11 cellular contexts compared by ENCODE assay signal in genomic region chr4:99029018-99029735, GRCh38. TPM values are rescaled to one million over a fixed set of nuclear protein-coding genes. Genes with fewer than 3 reads are reported as not detected.
A peak's percentile ranks its signal among the peaks of the same experiment; 100 is the strongest.
DNase-seq lines count a peak whose midpoint lies in the region; ATAC-seq and TF ChIP-seq lines count a peak whose summit lies in the region.
"Had no signal": no experiment of that assay in that cellular context is flagged by ENCODE, and none has a peak within 500 bp of the region (broad histone marks: within the 10 kb centered on the region; RNA-seq: fewer than 3 reads in every experiment).

No MANE protein-coding gene starts in this region.

- no peaks in the 10 kb centered on the region for H3K27me3 Mint-ChIP-seq in T-helper 17 cell
- no peaks in the 10 kb centered on the region for H3K27me3 Mint-ChIP-seq in T-helper 2 cell treated with Interferon-gamma antibody and Interleukin-4, amounts not matched to agents 5 μg/mL and 100 μg/mL, for 36 hours (ENCODE audit: low read depth)

- TF ChIP-seq RAD21 in neural cell (conservative IDR thresholded peaks at IDR 0.05) = no peak

- peaks cover 45% of the 10 kb centered on the region for H3K4me1 Mint-ChIP-seq in T-helper 17 cell
- peaks cover 34% of the 10 kb centered on the region for H3K4me1 Mint-ChIP-seq in T-helper 2 cell treated with Interferon-gamma antibody and Interleukin-4, amounts not matched to agents 5 μg/mL and 100 μg/mL, for 36 hours (ENCODE audit: low read depth)

- ATAC-seq in GM18870 (IDR thresholded peaks at IDR 0.05; ENCODE audit: unreplicated experiment) (peak; percentile 58), HG02870 (IDR thresholded peaks at IDR 0.05; ENCODE audit: unreplicated experiment) (peak; percentile 41), T-helper 17 cell (no peak), HG03565 (IDR thresholded peaks at IDR 0.05; ENCODE audit: unreplicated experiment) (no peak)
- ATAC-seq: Panc1 had no signal

- peaks cover 3% of the 10 kb centered on the region for H3K36me3 Mint-ChIP-seq in T-helper 17 cell (ENCODE audit: low read depth)
- H3K36me3 Mint-ChIP-seq in T-helper 2 cell treated with Interferon-gamma antibody and Interleukin-4, amounts not matched to agents 5 μg/mL and 100 μg/mL, for 36 hours (ENCODE audit: low read depth) = peaks cover 26% of the 10 kb centered on the region

- no peaks in the 10 kb centered on the region for H3K9me2 ChIP-seq in neural cell (ENCODE audit: insufficient read depth, low read length)

- no peaks in the 10 kb centered on the region for H3F3A ChIP-seq in neural cell (ENCODE audit: insufficient read depth, low read length, poor library complexity, severe bottlenecking)

- H3K27ac Mint-ChIP-seq in T-helper 17 cell = peak overlapping the region; percentile 54
- no peak overlapping the region for H3K27ac Mint-ChIP-seq in T-helper 2 cell treated with Interferon-gamma antibody and Interleukin-4, amounts not matched to agents 5 μg/mL and 100 μg/mL, for 36 hours

- H3K36me3 ChIP-seq in neural cell (ENCODE audit: insufficient read depth, low read length) = no peaks in the 10 kb centered on the region

- no peak overlapping the region for H3K4me3 ChIP-seq in neural cell (ENCODE audit: low read length)

- peak; percentile 93 for TF ChIP-seq EP300 in neural cell (conservative IDR thresholded peaks at IDR 0.05; ENCODE audit: poor library complexity, severe bottlenecking)

- H3K9ac ChIP-seq in neural cell (ENCODE audit: low read length) = no peak overlapping the region

- H3K4me3 Mint-ChIP-seq in T-helper 17 cell = no peak overlapping the region
- no peak overlapping the region for H3K4me3 Mint-ChIP-seq in T-helper 2 cell treated with Interferon-gamma antibody and Interleukin-4, amounts not matched to agents 5 μg/mL and 100 μg/mL, for 36 hours

- no peaks in the 10 kb centered on the region for H3K27me3 ChIP-seq in neural cell (ENCODE audit: insufficient read depth, low read depth, low read length)

- DNase-seq in T-helper 17 cell = no peak
- no peak for DNase-seq in T-helper 2 cell treated with Interferon-gamma antibody and Interleukin-4, amounts not matched to agents 5 μg/mL and 100 μg/mL, for 36 hours (ENCODE audit: low spot score)
- no peak for DNase-seq in HuH-7.5 (ENCODE audit: low spot score)
- DNase-seq: activated effector memory CD4-positive, alpha-beta T cell treated with anti-CD3 and anti-CD28 coated beads, Interleukin-2, amount 50 U/mL, for 16 hours; NCI-H2081 treated with DMSO at 0.1 percent for 48 hours; posterior cingulate gyrus had no signal

- H3K9me3 Mint-ChIP-seq in T-helper 2 cell treated with Interferon-gamma antibody and Interleukin-4, amounts not matched to agents 5 μg/mL and 100 μg/mL, for 36 hours = no peaks in the 10 kb centered on the region

- TF ChIP-seq CTCF in neural cell (IDR thresholded peaks at IDR 0.05; ENCODE audit: poor library complexity, severe bottlenecking) = no peak

- no peaks in the 10 kb centered on the region for H3K79me2 ChIP-seq in neural cell (replicated peaks; ENCODE audit: insufficient read depth, low read length)

- peak overlapping the region; percentile 37 for H3K27ac ChIP-seq in neural cell (ENCODE audit: low read length)

- no peak overlapping the region for H2AFZ ChIP-seq in neural cell (ENCODE audit: low read depth, low read length)

- H3K9me3 ChIP-seq in T-helper 17 cell (ENCODE audit: control insufficient read depth, low read length, poor library complexity, severe bottlenecking) (no peaks in the 10 kb centered on the region), neural cell (ENCODE audit: low read length) (no peaks in the 10 kb centered on the region)

- no peaks in the 10 kb centered on the region for H4K20me1 ChIP-seq in neural cell (ENCODE audit: insufficient read depth)

- peak overlapping the region; percentile 35 for H3K4me2 ChIP-seq in neural cell (ENCODE audit: low read length)

TF ChIP-seq in neural cell, 6 proteins besides CTCF, POLR2A, EP300 and RAD21:
- no peak for TF ChIP-seq MXI1 (conservative IDR thresholded peaks at IDR 0.05; ENCODE audit: poor library complexity, severe bottlenecking)
- TF ChIP-seq POLR2AphosphoS5 (IDR thresholded peaks at IDR 0.05) = peak; percentile 40
TF ChIP-seq in neural cell: peak in this region for 1.

RNA-seq across cellular contexts. Expression of gene METAP1, which starts 33.7 kb away (rescaled TPM):
- total RNA-seq in T-helper 17 cell = 10 to 100 TPM; 37.2 to 40.1 TPM
- polyA plus RNA-seq in neural cell = 24.5 and 26.4 TPM in 2 replicates
- 18.7 and 25.5 TPM in 2 replicates for polyA minus RNA-seq in neural cell

RNA-seq across cellular contexts. Expression of gene ADH5, which starts 59.4 kb away (rescaled TPM):
- total RNA-seq in T-helper 17 cell = 10 to 100 TPM; 39.5 to 45.9 TPM
- 185 and 201 TPM in 2 replicates for polyA plus RNA-seq in neural cell
- 203 and 214 TPM in 2 replicates for polyA minus RNA-seq in neural cell

Comparison
In these comparisons a context has a peak if more than half of its experiments do, and no peak if none do; other contexts are left out.
1. ATAC-seq: peak in GM18870 (single experiment) and HG02870 (single experiment); none in T-helper 17 cell (single experiment) and HG03565 (single experiment).